ENCODE assay signal across 15 cellular contexts in genomic region chr17:8621585-8621984, GRCh38. TPM values are rescaled to one million over a fixed set of nuclear protein-coding genes. Genes with fewer than 3 reads are reported as not detected.
DNase-seq lines count a peak whose midpoint lies in the region; ATAC-seq, FAIRE-seq and TF ChIP-seq lines count a peak whose summit lies in the region.
"Had no signal": no experiment of that assay in that cellular context is flagged by ENCODE, and none has a peak within 500 bp of the region (broad histone marks: within the 10 kb centered on the region; RNA-seq: fewer than 3 reads in every experiment).

No MANE protein-coding gene starts in this region.

- no peak overlapping the region for H3K27ac ChIP-seq in GM12878 (ENCODE audit: control insufficient read depth, insufficient read depth)
- H3K27ac ChIP-seq: breast epithelium, PC-9 had no signal

- peak overlapping the region; percentile 70 for H3K27ac Mint-ChIP-seq in mesothelial cell of epicardium
- H3K27ac Mint-ChIP-seq: CD4-positive, CD25-positive, alpha-beta regulatory T cell had no signal

- H3K4me1 Mint-ChIP-seq in mesothelial cell of epicardium: peaks cover 36% of the 10 kb centered on the region

- H3K9me3 Mint-ChIP-seq in mesothelial cell of epicardium: peaks cover 13% of the 10 kb centered on the region

- ATAC-seq in GM12878 (no peak), GM19395 (IDR thresholded peaks at IDR 0.05; ENCODE audit: unreplicated experiment) (no peak), GM19452 (IDR thresholded peaks at IDR 0.05; ENCODE audit: unreplicated experiment) (no peak)

- no peaks in the 10 kb centered on the region for H3K36me3 ChIP-seq in GM12878 (ENCODE audit: control insufficient read depth in 2 of 2, insufficient read depth in 2 of 2, low read length in 1 of 2)
- H3K36me3 ChIP-seq: breast epithelium had no signal

- no peak overlapping the region for H2AFZ ChIP-seq in GM12878 (ENCODE audit: control insufficient read depth, low read depth, low read length)
- H2AFZ ChIP-seq: PC-9 had no signal

- no peaks in the 10 kb centered on the region for H3K4me1 ChIP-seq in GM12878 (ENCODE audit: control insufficient read depth, insufficient read depth, low read length)
- H3K4me1 ChIP-seq: breast epithelium had no signal

- no peaks in the 10 kb centered on the region for H4K20me1 ChIP-seq in GM12878 (ENCODE audit: control insufficient read depth, insufficient read depth)

- in situ Hi-C loops in GM12878 (cut with MboI): no loop called here

- TF ChIP-seq RAD21 in GM12878 (IDR thresholded peaks at IDR 0.05; ENCODE audit: insufficient read depth, low read depth, low read length): no peak

- WGBS in GM12878 (ENCODE audit: insufficient coverage, insufficient replicate concordance, low lambda C conversion rate, missing lambda C conversion rate): 0% methylated on average over 3 of the region's 3 CpGs

- H3K9me3 ChIP-seq in GM12878 (replicated peaks; ENCODE audit: control insufficient read depth, insufficient read depth, low read length): no peaks in the 10 kb centered on the region
- H3K9me3 ChIP-seq: breast epithelium had no signal

- no peak overlapping the region for H3K4me3 Mint-ChIP-seq in mesothelial cell of epicardium
- H3K4me3 Mint-ChIP-seq: CD4-positive, CD25-positive, alpha-beta regulatory T cell had no signal

- H3K9ac ChIP-seq in GM12878 (ENCODE audit: control insufficient read depth, insufficient read depth, low read length): no peak overlapping the region

- intact Hi-C loops in GM12878 (cut with micrococcal nuclease; ENCODE audit: unreplicated experiment): no loop called here

- FAIRE-seq in H54 (lab: Jason Lieb, UNC): peak; percentile 36
- FAIRE-seq in GM12878 (lab: Jason Lieb, UNC): no peak

- no peak overlapping the region for H3K4me3 ChIP-seq in GM12878
- H3K4me3 ChIP-seq: breast epithelium, PC-9 had no signal

- SMC1A ChIA-PET in GM12878 (lab: Charles Lee; ENCODE audit: uncharacterized antibody, unreplicated experiment): interaction anchor here (0.6 to 1.0 kb wide), 3 partner anchors 16 to 40 kb away, joined by 3 read pairs; no protein-coding TSS in a partner anchor

- no TSS peak for BruUV-seq in GM12878 (replicated peaks; lab: Mats Ljungman, UMichigan)

- H3K36me3 Mint-ChIP-seq in mesothelial cell of epicardium: peaks cover 56% of the 10 kb centered on the region
- H3K36me3 Mint-ChIP-seq: CD4-positive, CD25-positive, alpha-beta regulatory T cell had no signal

- POLR2A ChIA-PET in GM12878 (lab: Charles Lee): interaction anchor here (0.6 kb wide), 1 partner anchor 281 kb away, joined by 4 read pairs; no protein-coding TSS in a partner anchor

- TF ChIP-seq EP300 in GM12878 (IDR thresholded peaks at IDR 0.05; ENCODE audit: borderline replicate concordance in 1 of 2, control insufficient read depth in 1 of 2, low read depth in 2 of 2, low read length in 2 of 2): no peak

- no peaks in the 10 kb centered on the region for H3K27me3 ChIP-seq in GM12878 (replicated peaks in 1 of 2; ENCODE audit: control insufficient read depth in 2 of 2, insufficient read depth in 2 of 2, low read length in 1 of 2)
- H3K27me3 ChIP-seq: breast epithelium had no signal

- TF ChIP-seq POLR2A in H54 (IDR thresholded peaks at IDR 0.05; ENCODE audit: low read depth, low read length) (no peak), GM12878 (IDR thresholded peaks at IDR 0.05; ENCODE audit: low read depth, low read length) (no peak)

- DNase-seq in CD1c-positive myeloid dendritic cell (ENCODE audit: extremely low spot score) (peak; percentile 28), H54 (ENCODE audit: insufficient read length, low spot score) (no peak), GM12878 (ENCODE audit: low read depth, low spot score) (no peak), mesothelial cell of epicardium (ENCODE audit: low spot score in 2 of 2, unreplicated experiment in 2 of 2) (no peak), NCI-H774 (lab: John Stamatoyannopoulos, UW) (no peak), GM19238 (ENCODE audit: insufficient read length, low spot score) (no peak)
- DNase-seq: activated CD8-positive, alpha-beta memory T cell treated with anti-CD3 and anti-CD28 coated beads, Interleukin-2, amount 50 U/mL, for 4 hours; CD4-positive, CD25-positive, alpha-beta regulatory T cell; NCI-H2171; PC-9; stimulated activated CD4-positive, alpha-beta T cell treated with anti-CD3 and anti-CD28 coated beads, Interleukin-12 subunit alpha, Interleukin-12 subunit beta, amount 100 ng/mL, for 4 hours; T1000 had no signal

- no peak overlapping the region for H3K4me2 ChIP-seq in GM12878 (ENCODE audit: control insufficient read depth, insufficient read depth)
- H3K4me2 ChIP-seq: PC-9 had no signal

- H3K79me2 ChIP-seq in GM12878 (ENCODE audit: control insufficient read depth, insufficient read depth, low read length): no peaks in the 10 kb centered on the region

- TF ChIP-seq CTCF in GM12878 (IDR thresholded peaks at IDR 0.05 in 2 of 3, conservative IDR thresholded peaks at IDR 0.05 in 1 of 3; ENCODE audit: control insufficient read depth in 2 of 3, extremely low read depth in 1 of 3, insufficient read depth in 1 of 3, low read depth in 3 of 3, low read length in 3 of 3) (no peak), mesothelial cell of epicardium (IDR thresholded peaks at IDR 0.05; ENCODE audit: unreplicated experiment) (no peak)

- CTCF ChIA-PET in GM12878 (lab: Yijun Ruan, JAX): no interaction called here

- H3K27me3 Mint-ChIP-seq in mesothelial cell of epicardium (ENCODE audit: low read depth): no peaks in the 10 kb centered on the region

- RAD21 ChIA-PET in GM12878 (lab: Charles Lee; ENCODE audit: unreplicated experiment): no interaction called here

TF ChIP-seq in GM12878, 131 proteins besides CTCF, POLR2A, EP300 and RAD21:
- TF ChIP-seq, protein P1, sequence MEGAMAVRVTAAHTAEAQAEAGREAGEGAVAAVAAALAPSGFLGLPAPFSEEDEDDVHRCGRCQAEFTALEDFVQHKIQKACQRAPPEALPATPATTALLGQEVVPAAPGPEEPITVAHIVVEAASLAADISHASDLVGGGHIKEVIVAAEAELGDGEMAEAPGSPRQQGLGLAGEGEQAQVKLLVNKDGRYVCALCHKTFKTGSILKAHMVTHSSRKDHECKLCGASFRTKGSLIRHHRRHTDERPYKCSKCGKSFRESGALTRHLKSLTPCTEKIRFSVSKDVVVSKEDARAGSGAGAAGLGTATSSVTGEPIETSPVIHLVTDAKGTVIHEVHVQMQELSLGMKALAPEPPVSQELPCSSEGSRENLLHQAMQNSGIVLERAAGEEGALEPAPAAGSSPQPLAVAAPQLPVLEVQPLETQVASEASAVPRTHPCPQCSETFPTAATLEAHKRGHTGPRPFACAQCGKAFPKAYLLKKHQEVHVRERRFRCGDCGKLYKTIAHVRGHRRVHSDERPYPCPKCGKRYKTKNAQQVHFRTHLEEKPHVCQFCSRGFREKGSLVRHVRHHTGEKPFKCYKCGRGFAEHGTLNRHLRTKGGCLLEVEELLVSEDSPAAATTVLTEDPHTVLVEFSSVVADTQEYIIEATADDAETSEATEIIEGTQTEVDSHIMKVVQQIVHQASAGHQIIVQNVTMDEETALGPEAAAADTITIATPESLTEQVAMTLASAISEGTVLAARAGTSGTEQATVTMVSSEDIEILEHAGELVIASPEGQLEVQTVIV (IDR thresholded peaks at IDR 0.05; ENCODE audit: borderline replicate concordance, partially characterized antibody): no peak
- TF ChIP-seq SPI1 (IDR thresholded peaks at IDR 0.05; ENCODE audit: borderline replicate concordance, insufficient read depth, low read depth, low read length): peak; percentile 28; the same call in 1 of the 2 replicates

RNA-seq across cellular contexts. Expression of gene MYH10, which starts 8.9 kb away (rescaled TPM):
- 7.7 and 9.9 TPM in 2 replicates for total RNA-seq in GM12878 (2013; cell fraction: nucleolus; rRNA removed)
- total RNA-seq in GM12878 (2014; rRNA removed) (0.73 and 1.3 TPM in 2 replicates), GM12878 (2014; rRNA removed; fragmentation: Illumina TruSeq; extraction: Trizol) (0.51 and 0.63 TPM in 2 replicates), GM12878 (2021) (1.3 and 2.6 TPM in 2 replicates), mesothelial cell of epicardium (308 to 328 TPM (median 312 TPM) in 3 replicates)
- polyA plus RNA-seq in GM12878 (2011; ENCODE audit: low read depth): 6.7 TPM
- polyA plus RNA-seq in GM12878 (2011; rRNA removed) (4.1 and 4.7 TPM in 2 replicates), GM12878 (2014; fragmentation: Illumina TruSeq; extraction: Trizol) (0.78 and 1.3 TPM in 2 replicates), GM12878 (2014; fragmentation: Nextera tagmentation; extraction: Ambion mirVana) (under 1 TPM; 0.33 to 0.55 TPM), GM12878 (2014; rRNA removed) (0.73 and 1.6 TPM in 2 replicates), GM12878 (2016; fragmentation: Nextera tagmentation; extraction: Ambion mirVana) (1 to 10 TPM; 2.7 to 7.1 TPM)
- 4.0 and 4.8 TPM in 2 replicates for polyA plus RNA-seq in GM12878 (2011; cell fraction: cytosol; rRNA removed)
- polyA plus RNA-seq in GM12878 (2011; cell fraction: nucleus; rRNA removed): 5.7 and 6.5 TPM in 2 replicates
- 8.2 and 8.4 TPM in 2 replicates for polyA plus RNA-seq in GM12878 (2012)
- 7.4 and 10.4 TPM in 2 replicates for polyA minus RNA-seq in GM12878 (2011; rRNA and poly(A)+ RNA removed)
- 4.7 and 4.8 TPM in 2 replicates for polyA minus RNA-seq in GM12878 (2011; cell fraction: cytosol; rRNA and poly(A)+ RNA removed)
- polyA minus RNA-seq in GM12878 (2011; cell fraction: nucleus; rRNA and poly(A)+ RNA removed): 4.2 and 10.5 TPM in 2 replicates

Comparison
In these comparisons a context has a peak if more than half of its experiments do, and no peak if none do; other contexts are left out.
1. RNA of gene MYH10, which starts 8.9 kb away (total RNA-seq): 308 to 328 TPM in mesothelial cell of epicardium; 0.51 to 9.9 TPM in GM12878; every median in the first group is over 10 times any median in the second.